ENCODE assay signal across 8 cellular contexts in genomic region chr7:43834463-43835251, GRCh38. TPM values are rescaled to one million over a fixed set of nuclear protein-coding genes. Genes with fewer than 3 reads are reported as not detected.
DNase-seq lines count a peak whose midpoint lies in the region; ATAC-seq and TF ChIP-seq lines count a peak whose summit lies in the region.

No MANE protein-coding gene starts in this region.

- H4K20me1 ChIP-seq in OCI-LY3 (ENCODE audit: insufficient read depth, low read length) = no peaks in the 10 kb centered on the region

- peak overlapping the region; percentile 75 for H2AFZ ChIP-seq in OCI-LY3 (ENCODE audit: low read depth, low read length)

- H3K27ac Mint-ChIP-seq in activated naive CD8-positive, alpha-beta T cell = peak overlapping the region; percentile 95
- peak overlapping the region; percentile 83 to 91 for H3K27ac Mint-ChIP-seq in natural killer cell

- H3K36me3 ChIP-seq in HEK293 (ENCODE audit: control insufficient read depth in 2 of 2, insufficient read depth in 1 of 2, low read length in 2 of 2) (no peaks in the 10 kb centered on the region), OCI-LY3 (replicated peaks; ENCODE audit: low read depth, low read length) (peaks cover 4% of the 10 kb centered on the region)

- CTCF ChIA-PET in HEK293 (lab: Yijun Ruan, JAX) = interaction anchor here (2.6 kb wide), 1 partner anchor 252 kb away, joined by 19 read pairs; the partner anchor contains the start of gene STK17A

- H3K27me3 Mint-ChIP-seq in activated naive CD8-positive, alpha-beta T cell = no peaks in the 10 kb centered on the region
- no peaks in the 10 kb centered on the region for H3K27me3 Mint-ChIP-seq in natural killer cell (ENCODE audit: low read depth in 2 of 2)

- H3K4me2 ChIP-seq in OCI-LY3 (ENCODE audit: low read length) = peak overlapping the region; percentile 74

- no peaks in the 10 kb centered on the region for H3K27me3 ChIP-seq in OCI-LY3 (ENCODE audit: low read depth, low read length)

- H3K4me3 ChIP-seq in HEK293 (ENCODE audit: low read depth, low read length) = no peak overlapping the region
- H3K4me3 ChIP-seq in OCI-LY3 (ENCODE audit: low read length) = peak overlapping the region; percentile 72

- peak overlapping the region; percentile 44; the same call in 1 of the 2 replicates for H3K9ac ChIP-seq in OCI-LY3 (ENCODE audit: low read length)

- DNase-seq in ELR (ENCODE audit: low read depth) (peak; percentile 74), natural killer cell (peak; percentile 29), NCI-H2081 (lab: John Stamatoyannopoulos, UW) (no peak), midbrain (lab: John Stamatoyannopoulos, UW) (no peak), HuH-7 (ENCODE audit: low spot score) (no peak)

- H3K4me3 Mint-ChIP-seq in activated naive CD8-positive, alpha-beta T cell = peak overlapping the region; percentile 82
- peak overlapping the region; percentile 84 for H3K4me3 Mint-ChIP-seq in natural killer cell

- H3K9me3 Mint-ChIP-seq in activated naive CD8-positive, alpha-beta T cell (ENCODE audit: low read depth) = peaks cover 7% of the 10 kb centered on the region
- no peaks in the 10 kb centered on the region for H3K9me3 Mint-ChIP-seq in natural killer cell

- H3K4me1 Mint-ChIP-seq in activated naive CD8-positive, alpha-beta T cell (ENCODE audit: low read depth) = peaks cover 22% of the 10 kb centered on the region
- peaks cover 16 to 19% of the 10 kb centered on the region in 2 donors for H3K4me1 Mint-ChIP-seq in natural killer cell

- TF ChIP-seq CTCF in HEK293 (tag by site-specific recombination; IDR thresholded peaks at IDR 0.05) (no peak), OCI-LY3 (IDR thresholded peaks at IDR 0.05; ENCODE audit: low read depth, low read length) (no peak), natural killer cell (IDR thresholded peaks at IDR 0.05) (no peak)

- POLR2A ChIA-PET in HEK293 (lab: Yijun Ruan, JAX) = interaction anchor here (2.0 kb wide), 1 partner anchor 252 kb away, joined by 6 read pairs; the partner anchor contains the start of gene STK17A

- intact Hi-C loops in natural killer cell (cut with micrococcal nuclease) = loop anchor here (5.0 kb wide), 1 partner anchor 1892 kb away; no protein-coding TSS in a partner anchor

- H3K79me2 ChIP-seq in OCI-LY3 (ENCODE audit: low read length) = no peaks in the 10 kb centered on the region

- H3K9me3 ChIP-seq in HEK293 (ENCODE audit: control insufficient read depth, insufficient read depth, low read depth, low read length) = no peaks in the 10 kb centered on the region
- peaks cover 6% of the 10 kb centered on the region; the same call in 1 of the 2 replicates for H3K9me3 ChIP-seq in OCI-LY3 (ENCODE audit: insufficient read depth, low read length)

- H3K27ac ChIP-seq in HEK293 (ENCODE audit: extremely low read depth, low read depth, low read length) (no peak overlapping the region), OCI-LY3 (ENCODE audit: low read length) (peak overlapping the region; percentile 12; the same call in 1 of the 2 replicates)

- peaks cover 10% of the 10 kb centered on the region for H3K36me3 Mint-ChIP-seq in activated naive CD8-positive, alpha-beta T cell
- no peaks in the 10 kb centered on the region for H3K36me3 Mint-ChIP-seq in natural killer cell

- H3K4me1 ChIP-seq in HEK293 (ENCODE audit: control insufficient read depth, insufficient read depth, low read length) (no peaks in the 10 kb centered on the region; the same call in 1 of the 2 replicates), OCI-LY3 (ENCODE audit: low read length) (peaks cover 24% of the 10 kb centered on the region)

- peak; percentile 67 to 75 (median 70) for ATAC-seq in natural killer cell

TF ChIP-seq in HEK293, 187 proteins besides CTCF, POLR2A, EP300 and RAD21:
- TF ChIP-seq MZF1 (tag by site-specific recombination; IDR thresholded peaks at IDR 0.05; ENCODE audit: borderline replicate concordance) (peak; percentile 62; the same call in 1 of the 2 replicates), SP2 (tag by site-specific recombination; IDR thresholded peaks at IDR 0.05) (peak; percentile 55), ZNF629 (tag by site-specific recombination; IDR thresholded peaks at IDR 0.05) (no peak), SETDB1 (IDR thresholded peaks at IDR 0.05; ENCODE audit: insufficient read length, low read length) (peak; percentile 44), ZNF311 (tag by site-specific recombination; IDR thresholded peaks at IDR 0.05; ENCODE audit: borderline replicate concordance) (no peak), ZBTB20 (tag by site-specific recombination; IDR thresholded peaks at IDR 0.05) (no peak), ZNF10 (tag by site-specific recombination; IDR thresholded peaks at IDR 0.05) (no peak), ZNF2 (tag by site-specific recombination; IDR thresholded peaks at IDR 0.05) (no peak), ZFHX2 (tag by site-specific recombination; conservative IDR thresholded peaks at IDR 0.05) (no peak), PRDM1 (tag by site-specific recombination; IDR thresholded peaks at IDR 0.05) (0 out of 2 replicates have a peak, but pooled peaks have one; percentile 52), ZNF549 (tag by site-specific recombination; IDR thresholded peaks at IDR 0.05) (no peak), ZNF654 (tag by site-specific recombination; IDR thresholded peaks at IDR 0.05; ENCODE audit: low read depth) (no peak), ZBTB48 (tag by site-specific recombination; IDR thresholded peaks at IDR 0.05) (peak; percentile 35; the same call in 1 of the 2 replicates), ZNF704 (tag by site-specific recombination; IDR thresholded peaks at IDR 0.05) (no peak), ZNF169 (tag by site-specific recombination; IDR thresholded peaks at IDR 0.05) (no peak), ZNF701 (tag by site-specific recombination; IDR thresholded peaks at IDR 0.05) (no peak), ZNF292 (tag by site-specific recombination; IDR thresholded peaks at IDR 0.05; ENCODE audit: borderline replicate concordance, low read depth) (no peak)

RNA-seq across cellular contexts. Expression of gene MRPS24, which starts 34.7 kb away (rescaled TPM):
- 10 to 100 TPM; 34.8 to 37.4 (median 35.7) TPM for total RNA-seq in natural killer cell

Comparison
In these comparisons a context has a peak if more than half of its experiments do, and no peak if none do; other contexts are left out.
1. DNase-seq: peak in ELR (single experiment) and natural killer cell (single experiment); none in NCI-H2081 (0 of 2), midbrain (single experiment) and HuH-7 (single experiment).